In genomic region chr19:38316477-38317067, GRCh38 we compare ENCODE assay signal across 8 cellular contexts. TPM values are rescaled to one million over a fixed set of nuclear protein-coding genes. Genes with fewer than 3 reads are reported as not detected.
DNase-seq lines count a peak whose midpoint lies in the region; ATAC-seq and TF ChIP-seq lines count a peak whose summit lies in the region.

No MANE protein-coding gene starts in this region.

- CTCF ChIA-PET in Panc1 (lab: Charles Lee) = no interaction called here

- intact Hi-C loops in Panc1 (cut with micrococcal nuclease; ENCODE audit: unreplicated experiment) = no loop called here

- H3K9ac ChIP-seq in rectal smooth muscle tissue (ENCODE audit: low read length) = no peak overlapping the region

- H3K9me3 ChIP-seq in Panc1 (ENCODE audit: control insufficient read depth, insufficient read depth, low read depth, low read length) = no peaks in the 10 kb centered on the region

- H3K27me3 ChIP-seq in Panc1 (ENCODE audit: control insufficient read depth, insufficient read depth, low read length) (no peaks in the 10 kb centered on the region), rectal smooth muscle tissue (ENCODE audit: control insufficient read depth, insufficient read depth, low read length) (no peaks in the 10 kb centered on the region)

- H3K27ac ChIP-seq in Panc1 (ENCODE audit: low read length) = peak overlapping the region; percentile 83
- H3K27ac ChIP-seq in rectal smooth muscle tissue (ENCODE audit: low read depth, low read length) = peak overlapping the region; percentile 72

- DNase-seq in DMS 273 (lab: John Stamatoyannopoulos, UW; ENCODE audit: unreplicated experiment) (peak; percentile 77), DMS 273 treated with DMSO at 0.1 percent for 48 hours (lab: John Stamatoyannopoulos, UW) (no peak), Panc1 (ENCODE audit: low read depth, low spot score) (no peak), epithelial cell of proximal tubule (ENCODE audit: low read depth) (no peak), kidney tubule cell (ENCODE audit: low spot score) (no peak)

- H3K4me3 ChIP-seq in Panc1 (ENCODE audit: low read depth in 2 of 2, low read length in 2 of 2) = peak overlapping the region; percentile 43 to 62
- peak overlapping the region; percentile 51 for H3K4me3 ChIP-seq in epithelial cell of proximal tubule (ENCODE audit: low read depth, low read length)
- H3K4me3 ChIP-seq in rectal smooth muscle tissue (ENCODE audit: low read length) = peak overlapping the region; percentile 38

- ATAC-seq in Panc1 (peak; percentile 5; the same call in 1 of the 2 replicates), GM18909 (IDR thresholded peaks at IDR 0.05; ENCODE audit: poor library complexity, unreplicated experiment) (no peak), HG03095 (IDR thresholded peaks at IDR 0.05; ENCODE audit: unreplicated experiment) (no peak)

- POLR2A ChIA-PET in Panc1 (lab: Charles Lee) = no interaction called here

- no TSS peak for BruUV-seq in Panc1 (replicated peaks; lab: Mats Ljungman, UMichigan)

- H3K4me1 ChIP-seq in Panc1 (ENCODE audit: control insufficient read depth, insufficient read depth, low read length) (peaks cover 16% of the 10 kb centered on the region), rectal smooth muscle tissue (ENCODE audit: control insufficient read depth, insufficient read depth, low read length) (peaks cover 9% of the 10 kb centered on the region)

- in situ Hi-C loops in Panc1 (cut with HindIII; ENCODE audit: low pct_unique_long_range_greater_than_20kb, low sequenced_read_pairs) = no loop called here

- H3K36me3 ChIP-seq in Panc1 (ENCODE audit: control insufficient read depth, insufficient read depth, low read length) (no peaks in the 10 kb centered on the region), rectal smooth muscle tissue (ENCODE audit: control insufficient read depth, insufficient read depth, low read length) (no peaks in the 10 kb centered on the region)

- TF ChIP-seq CTCF in Panc1 (IDR thresholded peaks at IDR 0.05) (no peak), epithelial cell of proximal tubule (conservative IDR thresholded peaks at IDR 0.05; ENCODE audit: low read depth, low read length) (no peak)

RNA-seq across cellular contexts. Expression of gene YIF1B, which starts 0.8 kb away (rescaled TPM):
- total RNA-seq in Panc1 (2021; ENCODE audit: unreplicated experiment) (143 TPM), epithelial cell of proximal tubule (72.2 and 90.6 TPM in 2 replicates)
- polyA plus RNA-seq in Panc1 (2012; ENCODE audit: insufficient read length) = 197 TPM

RNA-seq across cellular contexts. Expression of gene KCNK6, which starts 3.1 kb away (rescaled TPM):
- total RNA-seq in Panc1 (2021; ENCODE audit: unreplicated experiment) (17.2 TPM), epithelial cell of proximal tubule (3.8 and 3.9 TPM in 2 replicates)
- 14.4 TPM for polyA plus RNA-seq in Panc1 (2012; ENCODE audit: insufficient read length)

RNA-seq across cellular contexts. Expression of gene C19orf33, which starts 12.5 kb away (rescaled TPM):
- total RNA-seq in Panc1 (2021; ENCODE audit: unreplicated experiment) (201 TPM), epithelial cell of proximal tubule (267 and 305 TPM in 2 replicates)
- 306 TPM for polyA plus RNA-seq in Panc1 (2012; ENCODE audit: insufficient read length)

RNA-seq across cellular contexts. Expression of gene CATSPERG, which starts 19.1 kb away (rescaled TPM):
- 8.9 TPM for total RNA-seq in Panc1 (2021; ENCODE audit: unreplicated experiment)
- polyA plus RNA-seq in Panc1 (2012; ENCODE audit: insufficient read length) = 0.67 TPM
- 0.51 and 1.2 TPM in 2 replicates for total RNA-seq in epithelial cell of proximal tubule

RNA-seq across cellular contexts. Expression of gene SPINT2, which starts 52.2 kb away (rescaled TPM):
- total RNA-seq in Panc1 (2021; ENCODE audit: unreplicated experiment) = 1,006 TPM
- 1,788 TPM for polyA plus RNA-seq in Panc1 (2012; ENCODE audit: insufficient read length)
- total RNA-seq in epithelial cell of proximal tubule = 539 and 548 TPM in 2 replicates
